ENCODE assay signal across 23 cellular contexts in genomic region chr2:203567786-203568185, GRCh38.
"Had no signal": no experiment of that assay in that cellular context is flagged by ENCODE, and none has a peak within 500 bp of the region (broad histone marks: within the 10 kb centered on the region; RNA-seq: fewer than 3 reads in every experiment).

No MANE protein-coding gene starts in this region.

- H3K4me3 ChIP-seq: left lung, tibial artery had no signal

- H3K9me3 ChIP-seq: left lung, tibial artery had no signal

- H3K36me3 Mint-ChIP-seq: mesothelial cell of epicardium had no signal

- H3K36me3 ChIP-seq: left lung, tibial artery had no signal

- DNase-seq: activated CD4-positive, alpha-beta T cell treated with anti-CD3 and anti-CD28 coated beads, Interleukin-2, amount 10 ng/mL, durations not matched to agents 24 days and 14 days; activated CD4-positive, CD25-positive, alpha-beta regulatory T cell; activated CD8-positive, alpha-beta T cell treated with anti-CD3 and anti-CD28 coated beads for 36 hours; activated naive CD4-positive, alpha-beta T cell treated with Interleukin-2 at 50 U/mL for 16 hours; activated naive CD8-positive, alpha-beta T cell treated with anti-CD3 and anti-CD28 coated beads, Interleukin-2, amount 10 ng/mL, durations not matched to agents 7 days and 5 days; activated T-cell treated with anti-CD3 and anti-CD28 coated beads, Interleukin-2, amount 50 U/mL, for 1 hour; anterior cingulate cortex; cortex of kidney; erythroblast; foreskin keratinocyte; glutamatergic neuron; hippocampal formation; left lung; nucleus accumbens; posterior cingulate gyrus; stimulated activated CD4-positive, alpha-beta T cell treated with anti-CD3 and anti-CD28 coated beads, Interleukin-2, amount 100 ng/mL, for 24 hours; stimulated activated naive CD8-positive, alpha-beta T cell treated with anti-CD3 and anti-CD28 coated beads, Interleukin-15, Interleukin-2, amounts not matched to agents 100 U/mL and 50 U/mL, for 24 hours; substantia nigra; tibial artery had no signal

- FAIRE-seq: endometrium had no signal

- H3K4me1 ChIP-seq: foreskin keratinocyte, left lung, tibial artery had no signal

- H3K27me3 ChIP-seq: left lung, tibial artery had no signal

- H3K27me3 Mint-ChIP-seq: activated CD8-positive, alpha-beta T cell treated with anti-CD3 and anti-CD28 coated beads for 36 hours; activated T-helper 17 cell treated with anti-CD3 and anti-CD28 coated beads, Interleukin-2, amount 50 U/mL, for 72 hours had no signal

- H3K27ac ChIP-seq: foreskin keratinocyte, left lung, tibial artery had no signal

- H3K4me3 Mint-ChIP-seq: activated CD4-positive, alpha-beta T cell treated with anti-CD3 and anti-CD28 coated beads, Interleukin-2, amount 10 ng/mL, durations not matched to agents 24 days and 14 days; activated CD8-positive, alpha-beta T cell treated with anti-CD3 and anti-CD28 coated beads for 36 hours; activated naive CD8-positive, alpha-beta T cell treated with anti-CD3 and anti-CD28 coated beads, Interleukin-2, amount 10 ng/mL, durations not matched to agents 7 days and 5 days; activated T-helper 17 cell treated with anti-CD3 and anti-CD28 coated beads, Interleukin-2, amount 50 U/mL, for 72 hours; mesothelial cell of epicardium; nephron had no signal

- H3K27ac Mint-ChIP-seq: activated CD4-positive, alpha-beta T cell treated with anti-CD3 and anti-CD28 coated beads, Interleukin-2, amount 10 ng/mL, durations not matched to agents 24 days and 14 days; activated CD8-positive, alpha-beta T cell treated with anti-CD3 and anti-CD28 coated beads for 36 hours; activated naive CD8-positive, alpha-beta T cell treated with anti-CD3 and anti-CD28 coated beads, Interleukin-2, amount 10 ng/mL, durations not matched to agents 7 days and 5 days; activated T-helper 17 cell treated with anti-CD3 and anti-CD28 coated beads, Interleukin-2, amount 50 U/mL, for 72 hours; mesothelial cell of epicardium; nephron had no signal

- H3K9me3 Mint-ChIP-seq: activated CD4-positive, alpha-beta T cell treated with anti-CD3 and anti-CD28 coated beads, Interleukin-2, amount 10 ng/mL, durations not matched to agents 24 days and 14 days; activated CD8-positive, alpha-beta T cell treated with anti-CD3 and anti-CD28 coated beads for 36 hours; activated naive CD8-positive, alpha-beta T cell treated with anti-CD3 and anti-CD28 coated beads, Interleukin-2, amount 10 ng/mL, durations not matched to agents 7 days and 5 days; activated T-helper 17 cell treated with anti-CD3 and anti-CD28 coated beads, Interleukin-2, amount 50 U/mL, for 72 hours; mesothelial cell of epicardium; nephron had no signal

- H3K4me1 Mint-ChIP-seq: activated T-helper 17 cell treated with anti-CD3 and anti-CD28 coated beads, Interleukin-2, amount 50 U/mL, for 72 hours had no signal
